29 cellular contexts compared by ENCODE assay signal in genomic region chr22:26995222-26995621, GRCh38.
DNase-seq lines count a peak whose midpoint lies in the region; ATAC-seq and TF ChIP-seq lines count a peak whose summit lies in the region.
"Had no signal": no experiment of that assay in that cellular context is flagged by ENCODE, and none has a peak within 500 bp of the region (broad histone marks: within the 10 kb centered on the region; RNA-seq: fewer than 3 reads in every experiment).

No MANE protein-coding gene starts in this region.

- TF ChIP-seq CTCF in gastroesophageal sphincter (IDR thresholded peaks at IDR 0.05) = no peak

- no peak for TF ChIP-seq POLR2A in gastroesophageal sphincter (IDR thresholded peaks at IDR 0.05)

- H3K4me3 Mint-ChIP-seq in naive thymus-derived CD8-positive, alpha-beta T cell = no peak overlapping the region
- H3K4me3 Mint-ChIP-seq: activated CD8-positive, alpha-beta T cell treated with anti-CD3 and anti-CD28 coated beads for 36 hours; T-helper 17 cell; type B pancreatic cell had no signal

- no peaks in the 10 kb centered on the region for H3K27me3 ChIP-seq in gastroesophageal sphincter
- H3K27me3 ChIP-seq: colonic mucosa, right atrium auricular region, spleen had no signal

- no peaks in the 10 kb centered on the region for H3K4me1 Mint-ChIP-seq in naive thymus-derived CD8-positive, alpha-beta T cell

- DNase-seq in NCI-H82 (lab: John Stamatoyannopoulos, UW) = peak; percentile 1
- no peak for DNase-seq in NCI-H82 treated with DMSO at 0.1 percent for 48 hours (lab: John Stamatoyannopoulos, UW; ENCODE audit: unreplicated experiment)
- peak; percentile 6 for DNase-seq in NCI-H345 treated with DMSO at 0.1 percent for 48 hours (lab: John Stamatoyannopoulos, UW; ENCODE audit: unreplicated experiment)
- no peak for DNase-seq in activated CD4-positive, CD25-positive, alpha-beta regulatory T cell treated with anti-CD3 and anti-CD28 coated beads, Interleukin-2, amount 50 U/mL, for 72 hours
- DNase-seq in naive thymus-derived CD8-positive, alpha-beta T cell = no peak
- DNase-seq in NCI-H526 treated with DMSO at 0.1 percent for 48 hours (lab: John Stamatoyannopoulos, UW) = no peak
- DNase-seq: activated CD4-positive, alpha-beta T cell treated with anti-CD3 and anti-CD28 coated beads for 1 hour; activated CD8-positive, alpha-beta T cell treated with anti-CD3 and anti-CD28 coated beads for 36 hours; C1 segment of cervical spinal cord; colonic mucosa; effector memory CD4-positive, alpha-beta T cell; erythroblast; foreskin fibroblast; GM23248; mucosa of descending colon; NCI-H187; NCI-H774; spleen; T-helper 17 cell had no signal

- no peaks in the 10 kb centered on the region for H3K9me3 Mint-ChIP-seq in naive thymus-derived CD8-positive, alpha-beta T cell
- H3K9me3 Mint-ChIP-seq: activated CD8-positive, alpha-beta T cell treated with anti-CD3 and anti-CD28 coated beads for 36 hours; activated naive CD4-positive, alpha-beta T cell treated with anti-CD3 and anti-CD28 coated beads, Interleukin-2, amount 50 U/mL, for 72 hours; type B pancreatic cell had no signal

- no peaks in the 10 kb centered on the region for H3K9me3 ChIP-seq in gastroesophageal sphincter
- H3K9me3 ChIP-seq: colonic mucosa, mucosa of descending colon, right atrium auricular region, spleen had no signal

- H3K27me3 Mint-ChIP-seq in naive thymus-derived CD8-positive, alpha-beta T cell = no peaks in the 10 kb centered on the region
- H3K27me3 Mint-ChIP-seq: activated CD8-positive, alpha-beta T cell treated with anti-CD3 and anti-CD28 coated beads for 36 hours had no signal

- peaks cover 0 to 10% (median 4%) of the 10 kb centered on the region in 3 donors for H3K4me1 ChIP-seq in gastroesophageal sphincter
- H3K4me1 ChIP-seq: colonic mucosa, parathyroid adenoma, right atrium auricular region, spleen had no signal

- POLR2A ChIA-PET in naive thymus-derived CD8-positive, alpha-beta T cell (lab: Charles Lee) = no interaction called here

- no peak overlapping the region for H3K27ac Mint-ChIP-seq in naive thymus-derived CD8-positive, alpha-beta T cell
- H3K27ac Mint-ChIP-seq: activated CD8-positive, alpha-beta T cell treated with anti-CD3 and anti-CD28 coated beads for 36 hours; activated naive CD4-positive, alpha-beta T cell treated with anti-CD3 and anti-CD28 coated beads, Interleukin-2, amount 50 U/mL, for 72 hours; T-helper 17 cell; type B pancreatic cell had no signal

- no peak overlapping the region for H3K27ac ChIP-seq in gastroesophageal sphincter
- H3K27ac ChIP-seq: colonic mucosa, GM23248, HL-60, KMS-11, parathyroid adenoma, right atrium auricular region, RWPE1, SK-N-MC, spleen had no signal

- no CpG with 5 or more reads among the region's 3 CpGs for WGBS in gastroesophageal sphincter (ENCODE audit: low coverage in 1 of 2), 2 donors

- ATAC-seq in gastroesophageal sphincter = peak; percentile 28
- ATAC-seq in naive thymus-derived CD8-positive, alpha-beta T cell = no peak
- ATAC-seq: activated CD8-positive, alpha-beta T cell treated with anti-CD3 and anti-CD28 coated beads for 36 hours; activated naive CD4-positive, alpha-beta T cell treated with anti-CD3 and anti-CD28 coated beads, Interleukin-2, amount 50 U/mL, for 72 hours; mucosa of descending colon; T-helper 17 cell had no signal

- no peaks in the 10 kb centered on the region for H3K36me3 ChIP-seq in gastroesophageal sphincter
- H3K36me3 ChIP-seq: colonic mucosa, right atrium auricular region, spleen had no signal

- no peaks in the 10 kb centered on the region for H3K36me3 Mint-ChIP-seq in naive thymus-derived CD8-positive, alpha-beta T cell
- H3K36me3 Mint-ChIP-seq: activated naive CD4-positive, alpha-beta T cell treated with anti-CD3 and anti-CD28 coated beads, Interleukin-2, amount 50 U/mL, for 72 hours; type B pancreatic cell had no signal

- no peak overlapping the region for H3K4me3 ChIP-seq in gastroesophageal sphincter
- H3K4me3 ChIP-seq: colonic mucosa, GM23248, lung, mucosa of descending colon, right atrium auricular region, SK-N-MC, spleen had no signal

- no peak for TF ChIP-seq EP300 in gastroesophageal sphincter (IDR thresholded peaks at IDR 0.05)

Comparison
In these comparisons a context has a peak if more than half of its experiments do, and no peak if none do; other contexts are left out.
1. DNase-seq: peak in NCI-H82 (single experiment) and NCI-H345 treated with DMSO at 0.1 percent for 48 hours (single experiment); none in NCI-H82 treated with DMSO at 0.1 percent for 48 hours (single experiment), activated CD4-positive, CD25-positive, alpha-beta regulatory T cell treated with anti-CD3 and anti-CD28 coated beads, Interleukin-2, amount 50 U/mL, for 72 hours (single experiment), naive thymus-derived CD8-positive, alpha-beta T cell (0 of 10) and NCI-H526 treated with DMSO at 0.1 percent for 48 hours (single experiment).